In the genomic region with DNA sequence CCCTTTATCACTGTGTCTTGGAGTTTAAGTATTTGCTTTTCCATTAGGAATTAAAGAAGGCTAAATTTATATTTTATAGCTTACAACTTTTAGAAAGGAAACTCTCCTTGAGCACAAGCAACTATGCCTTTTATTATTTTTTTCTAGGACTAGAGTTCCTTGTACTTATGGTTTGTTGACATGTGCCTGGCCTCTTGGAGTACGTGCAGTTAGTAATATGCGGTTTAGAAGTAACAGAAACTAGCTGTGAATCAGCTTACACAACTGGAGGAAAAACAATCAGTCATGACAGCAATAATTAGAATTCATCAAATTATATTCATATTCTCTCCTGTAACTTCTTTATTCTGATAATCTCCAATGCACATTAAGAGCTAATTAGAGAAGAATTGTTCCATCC, we compare ENCODE assay signal across 13 cellular contexts.
DNase-seq lines count a peak whose midpoint lies in the region; ATAC-seq and TF ChIP-seq lines count a peak whose summit lies in the region.
"Had no signal": no experiment of that assay in that cellular context is flagged by ENCODE, and none has a peak within 500 bp of the region (broad histone marks: within the 10 kb centered on the region; RNA-seq: fewer than 3 reads in every experiment).

No MANE protein-coding gene starts in this region.

- H3K4me1 Mint-ChIP-seq in activated CD4-positive, alpha-beta T cell treated with anti-CD3 and anti-CD28 coated beads, Interleukin-2, amount 10 ng/mL, durations not matched to agents 24 days and 14 days = no peaks in the 10 kb centered on the region
- H3K4me1 Mint-ChIP-seq in activated naive CD4-positive, alpha-beta T cell treated with anti-CD3 and anti-CD28 coated beads for 36 hours (ENCODE audit: low read depth) = no peaks in the 10 kb centered on the region
- H3K4me1 Mint-ChIP-seq: CD4-positive, CD25-positive, alpha-beta regulatory T cell; GM23338 had no signal

- peaks cover 5% of the 10 kb centered on the region for H3K4me1 ChIP-seq in hepatocyte (ENCODE audit: insufficient read depth)
- H3K4me1 ChIP-seq: BLaER1 treated with 17β-estradiol and CSF1 and Interleukin-3, amounts not matched to agents 10 nM and 100 nM had no signal

- H3K4me2 ChIP-seq in hepatocyte = peak overlapping the region; percentile 9
- H3K4me2 ChIP-seq: BLaER1 treated with 17β-estradiol and CSF1 and Interleukin-3, amounts not matched to agents 10 nM and 100 nM; GM23338 had no signal

- no peak overlapping the region for H3K27ac ChIP-seq in hepatocyte
- H3K27ac ChIP-seq: BLaER1 treated with 17β-estradiol and CSF1 and Interleukin-3, amounts not matched to agents 10 nM and 100 nM had no signal

- CTCF ChIA-PET in activated naive CD4-positive, alpha-beta T cell treated with anti-CD3 and anti-CD28 coated beads for 36 hours (lab: Charles Lee) = no interaction called here

- no peaks in the 10 kb centered on the region for H3K36me3 Mint-ChIP-seq in activated CD4-positive, alpha-beta T cell treated with anti-CD3 and anti-CD28 coated beads, Interleukin-2, amount 10 ng/mL, durations not matched to agents 24 days and 14 days (ENCODE audit: low read depth)
- H3K36me3 Mint-ChIP-seq in activated naive CD4-positive, alpha-beta T cell treated with anti-CD3 and anti-CD28 coated beads for 36 hours (ENCODE audit: low read depth) = no peaks in the 10 kb centered on the region
- H3K36me3 Mint-ChIP-seq: CD4-positive, CD25-positive, alpha-beta regulatory T cell had no signal

- no peak overlapping the region for H3K27ac Mint-ChIP-seq in activated CD4-positive, alpha-beta T cell treated with anti-CD3 and anti-CD28 coated beads, Interleukin-2, amount 10 ng/mL, durations not matched to agents 24 days and 14 days
- no peak overlapping the region for H3K27ac Mint-ChIP-seq in activated naive CD4-positive, alpha-beta T cell treated with anti-CD3 and anti-CD28 coated beads for 36 hours
- H3K27ac Mint-ChIP-seq: CD4-positive, CD25-positive, alpha-beta regulatory T cell; GM23338 had no signal

- 40% methylated on average over 2 of the region's 2 CpGs for WGBS in hepatocyte (ENCODE audit: low lambda C conversion rate, missing lambda C conversion rate)

- H4K20me1 ChIP-seq in hepatocyte (ENCODE audit: insufficient read depth, poor library complexity, severe bottlenecking) = no peaks in the 10 kb centered on the region
- H4K20me1 ChIP-seq: BLaER1 treated with 17β-estradiol and CSF1 and Interleukin-3, amounts not matched to agents 10 nM and 100 nM had no signal

- no peak overlapping the region for H3K4me3 ChIP-seq in hepatocyte
- H3K4me3 ChIP-seq: BLaER1 treated with 17β-estradiol and CSF1 and Interleukin-3, amounts not matched to agents 10 nM and 100 nM; GM23338 had no signal

- no peak for TF ChIP-seq CTCF in hepatocyte (IDR thresholded peaks at IDR 0.05; ENCODE audit: poor library complexity)

- no peaks in the 10 kb centered on the region for H3K27me3 ChIP-seq in hepatocyte
- H3K27me3 ChIP-seq: BLaER1 treated with 17β-estradiol and CSF1 and Interleukin-3, amounts not matched to agents 10 nM and 100 nM had no signal

- ATAC-seq in HG03342 (IDR thresholded peaks at IDR 0.05; ENCODE audit: unreplicated experiment) = no peak
- ATAC-seq: GM23338 had no signal

- DNase-seq in activated CD4-positive, alpha-beta T cell treated with anti-CD3 and anti-CD28 coated beads, Interleukin-2, amount 10 ng/mL, durations not matched to agents 24 days and 14 days = peak; percentile 4
- DNase-seq in activated CD4-positive, alpha-beta T cell treated with anti-CD3 and anti-CD28 coated beads for 1 hour = no peak
- no peak for DNase-seq in hepatocyte (ENCODE audit: low spot score)
- peak; percentile 55 for DNase-seq in renal cortical epithelial cell (ENCODE audit: low read depth)
- DNase-seq in activated naive CD4-positive, alpha-beta T cell treated with anti-CD3 and anti-CD28 coated beads for 36 hours = no peak
- no peak for DNase-seq in NCI-H446 treated with DMSO at 0.1 percent for 48 hours (lab: John Stamatoyannopoulos, UW)
- DNase-seq in T-helper 1 cell = no peak
- DNase-seq: 8988T; CD4-positive, CD25-positive, alpha-beta regulatory T cell; H7 had no signal

- H3K9me2 ChIP-seq in hepatocyte (replicated peaks; ENCODE audit: insufficient read depth) = no peaks in the 10 kb centered on the region

- H3K9me3 Mint-ChIP-seq in activated CD4-positive, alpha-beta T cell treated with anti-CD3 and anti-CD28 coated beads, Interleukin-2, amount 10 ng/mL, durations not matched to agents 24 days and 14 days = no peaks in the 10 kb centered on the region
- no peaks in the 10 kb centered on the region for H3K9me3 Mint-ChIP-seq in activated naive CD4-positive, alpha-beta T cell treated with anti-CD3 and anti-CD28 coated beads for 36 hours
- H3K9me3 Mint-ChIP-seq: GM23338 had no signal

- H3K9me3 ChIP-seq in hepatocyte (ENCODE audit: low read depth) = no peaks in the 10 kb centered on the region
- H3K9me3 ChIP-seq: BLaER1 treated with 17β-estradiol and CSF1 and Interleukin-3, amounts not matched to agents 10 nM and 100 nM had no signal

- intact Hi-C loops in activated CD4-positive, alpha-beta T cell treated with anti-CD3 and anti-CD28 coated beads, Interleukin-2, amount 10 ng/mL, durations not matched to agents 24 days and 14 days (cut with micrococcal nuclease) = no loop called here
- intact Hi-C loops in activated naive CD4-positive, alpha-beta T cell treated with anti-CD3 and anti-CD28 coated beads for 36 hours (cut with micrococcal nuclease) = no loop called here

- H3K79me2 ChIP-seq in hepatocyte = no peaks in the 10 kb centered on the region

- no peaks in the 10 kb centered on the region for H3K27me3 Mint-ChIP-seq in activated CD4-positive, alpha-beta T cell treated with anti-CD3 and anti-CD28 coated beads, Interleukin-2, amount 10 ng/mL, durations not matched to agents 24 days and 14 days
- H3K27me3 Mint-ChIP-seq in activated naive CD4-positive, alpha-beta T cell treated with anti-CD3 and anti-CD28 coated beads for 36 hours (ENCODE audit: low read depth) = no peaks in the 10 kb centered on the region
- H3K27me3 Mint-ChIP-seq: CD4-positive, CD25-positive, alpha-beta regulatory T cell had no signal

- H2AFZ ChIP-seq in hepatocyte = no peak overlapping the region
- H2AFZ ChIP-seq: GM23338 had no signal

- no peak overlapping the region for H3K4me3 Mint-ChIP-seq in activated CD4-positive, alpha-beta T cell treated with anti-CD3 and anti-CD28 coated beads, Interleukin-2, amount 10 ng/mL, durations not matched to agents 24 days and 14 days
- H3K4me3 Mint-ChIP-seq in activated naive CD4-positive, alpha-beta T cell treated with anti-CD3 and anti-CD28 coated beads for 36 hours = no peak overlapping the region
- H3K4me3 Mint-ChIP-seq: CD4-positive, CD25-positive, alpha-beta regulatory T cell; GM23338 had no signal

- no peaks in the 10 kb centered on the region for H3K36me3 ChIP-seq in hepatocyte (replicated peaks; ENCODE audit: insufficient read depth, low read depth)
- H3K36me3 ChIP-seq: BLaER1 treated with 17β-estradiol and CSF1 and Interleukin-3, amounts not matched to agents 10 nM and 100 nM had no signal

Comparison
In these comparisons a context has a peak if more than half of its experiments do, and no peak if none do; other contexts are left out.
1. DNase-seq: peak in activated CD4-positive, alpha-beta T cell treated with anti-CD3 and anti-CD28 coated beads, Interleukin-2, amount 10 ng/mL, durations not matched to agents 24 days and 14 days (single experiment) and renal cortical epithelial cell (single experiment); none in activated CD4-positive, alpha-beta T cell treated with anti-CD3 and anti-CD28 coated beads for 1 hour (single experiment), hepatocyte (single experiment), activated naive CD4-positive, alpha-beta T cell treated with anti-CD3 and anti-CD28 coated beads for 36 hours (single experiment), NCI-H446 treated with DMSO at 0.1 percent for 48 hours (single experiment) and T-helper 1 cell (0 of 5).